ENCODE assay signal across 1 cellular context in genomic region chr1:226649780-226650179, GRCh38.
TF ChIP-seq lines count a peak whose summit lies in the region.

No MANE protein-coding gene starts in this region.

TF ChIP-seq in liver, 16 proteins besides CTCF, POLR2A, EP300 and RAD21 (continued from another document):
- TF ChIP-seq ZBTB33 (IDR thresholded peaks at IDR 0.05) (no peak), JUND (IDR thresholded peaks at IDR 0.05) (no peak), ATF3 (IDR thresholded peaks at IDR 0.05) (no peak), MAX (IDR thresholded peaks at IDR 0.05) (no peak), HNF4A (conservative IDR thresholded peaks at IDR 0.05) (no peak), HNF4G (IDR thresholded peaks at IDR 0.05) (no peak), NR2F2 (IDR thresholded peaks at IDR 0.05) (no peak)
